In genomic region chr18:51021226-51021965, GRCh38 we compare ENCODE assay signal across 31 cellular contexts.
"Had no signal": no experiment of that assay in that cellular context is flagged by ENCODE, and none has a peak within 500 bp of the region (broad histone marks: within the 10 kb centered on the region; RNA-seq: fewer than 3 reads in every experiment).

No MANE protein-coding gene starts in this region.

- H3K27ac Mint-ChIP-seq: activated CD8-positive, alpha-beta T cell treated with anti-CD3 and anti-CD28 coated beads for 36 hours; activated naive CD8-positive, alpha-beta T cell; activated T-helper 17 cell treated with anti-CD3 and anti-CD28 coated beads, Interleukin-2, amount 50 U/mL, for 72 hours; effector memory CD8-positive, alpha-beta T cell; T-helper 17 cell; T-helper 2 cell treated with Interferon-gamma antibody and Interleukin-4, amounts not matched to agents 5 μg/mL and 100 μg/mL, for 36 hours had no signal

- H3K4me3 Mint-ChIP-seq: activated CD8-positive, alpha-beta T cell treated with anti-CD3 and anti-CD28 coated beads for 36 hours; activated naive CD8-positive, alpha-beta T cell; activated T-cell treated with anti-CD3 and anti-CD28 coated beads, Interleukin-2, amount 50 U/mL, for 4 hours; activated T-helper 17 cell treated with anti-CD3 and anti-CD28 coated beads, Interleukin-2, amount 50 U/mL, for 72 hours; central memory CD8-positive, alpha-beta T cell; effector memory CD8-positive, alpha-beta T cell; T-helper 17 cell; T-helper 2 cell treated with Interferon-gamma antibody and Interleukin-4, amounts not matched to agents 5 μg/mL and 100 μg/mL, for 36 hours had no signal

- ATAC-seq: activated CD8-positive, alpha-beta T cell treated with anti-CD3 and anti-CD28 coated beads for 36 hours; activated T-cell treated with anti-CD3 and anti-CD28 coated beads, Interleukin-2, amount 50 U/mL, for 4 hours; activated T-helper 17 cell treated with anti-CD3 and anti-CD28 coated beads, Interleukin-2, amount 50 U/mL, for 72 hours; effector memory CD8-positive, alpha-beta T cell; gastroesophageal sphincter; T-helper 17 cell had no signal

- H3K4me2 ChIP-seq: hepatocyte had no signal

- H3K4me1 ChIP-seq: esophagus squamous epithelium had no signal

- H3K27me3 ChIP-seq: brain microvascular endothelial cell, esophagus squamous epithelium, gastroesophageal sphincter, heart right ventricle, hepatocyte had no signal

- H3K4me3 ChIP-seq: esophagus squamous epithelium, gastroesophageal sphincter, heart right ventricle, hepatocyte had no signal

- H3K27me3 Mint-ChIP-seq: activated CD8-positive, alpha-beta T cell treated with anti-CD3 and anti-CD28 coated beads for 36 hours; activated naive CD8-positive, alpha-beta T cell; activated T-helper 17 cell treated with anti-CD3 and anti-CD28 coated beads, Interleukin-2, amount 50 U/mL, for 72 hours; central memory CD8-positive, alpha-beta T cell; effector memory CD8-positive, alpha-beta T cell; T-helper 17 cell had no signal

- H3K36me3 ChIP-seq: brain microvascular endothelial cell had no signal

- H3K9me3 Mint-ChIP-seq: activated T-helper 17 cell treated with anti-CD3 and anti-CD28 coated beads, Interleukin-2, amount 50 U/mL, for 72 hours; central memory CD8-positive, alpha-beta T cell; effector memory CD8-positive, alpha-beta T cell had no signal

- H3K4me1 Mint-ChIP-seq: activated T-helper 17 cell treated with anti-CD3 and anti-CD28 coated beads, Interleukin-2, amount 50 U/mL, for 72 hours had no signal

- H3K27ac ChIP-seq: brain microvascular endothelial cell, esophagus squamous epithelium, gastroesophageal sphincter, heart right ventricle, hepatocyte had no signal

- H2AFZ ChIP-seq: hepatocyte had no signal

- DNase-seq: activated CD4-positive, alpha-beta T cell treated with anti-CD3 and anti-CD28 coated beads for 4 hours; activated CD4-positive, alpha-beta T cell treated with anti-CD3 and anti-CD28 coated beads, Interleukin-2, amount 50 U/mL, for 1 hour; activated CD4-positive, alpha-beta T cell treated with anti-CD3 and anti-CD28 coated beads, Interleukin-2, amount 50 U/mL, for 48 hours; activated CD4-positive, CD25-positive, alpha-beta regulatory T cell; activated CD4-positive, CD25-positive, alpha-beta regulatory T cell treated with anti-CD3 and anti-CD28 coated beads, Interleukin-2, amount 50 U/mL, for 72 hours; activated CD8-positive, alpha-beta memory T cell treated with anti-CD3 and anti-CD28 coated beads for 24 hours; activated CD8-positive, alpha-beta T cell treated with anti-CD3 and anti-CD28 coated beads for 36 hours; activated effector memory CD4-positive, alpha-beta T cell treated with Interleukin-2 at 50 U/mL for 16 hours; activated gamma-delta T cell treated with Interleukin-2 at 50 U/mL for 16 hours; activated naive CD4-positive, alpha-beta T cell treated with anti-CD3 and anti-CD28 coated beads, Interleukin-2, amount 50 U/mL, for 16 hours; activated naive CD4-positive, alpha-beta T cell treated with Interleukin-2 at 50 U/mL for 16 hours; activated T-cell treated with anti-CD3 and anti-CD28 coated beads, Interleukin-2, amount 50 U/mL, for 4 hours; amniotic stem cell; anterior cingulate cortex; brain microvascular endothelial cell; cortex of kidney; dermis blood vessel endothelial cell; effector CD4-positive, alpha-beta T cell; effector memory CD8-positive, alpha-beta T cell; erythroblast; esophagus squamous epithelium; foreskin melanocyte; heart right ventricle; T-helper 17 cell; T1000 had no signal

- H3K9me3 ChIP-seq: esophagus squamous epithelium, gastroesophageal sphincter, heart right ventricle had no signal
